In the genomic region with DNA sequence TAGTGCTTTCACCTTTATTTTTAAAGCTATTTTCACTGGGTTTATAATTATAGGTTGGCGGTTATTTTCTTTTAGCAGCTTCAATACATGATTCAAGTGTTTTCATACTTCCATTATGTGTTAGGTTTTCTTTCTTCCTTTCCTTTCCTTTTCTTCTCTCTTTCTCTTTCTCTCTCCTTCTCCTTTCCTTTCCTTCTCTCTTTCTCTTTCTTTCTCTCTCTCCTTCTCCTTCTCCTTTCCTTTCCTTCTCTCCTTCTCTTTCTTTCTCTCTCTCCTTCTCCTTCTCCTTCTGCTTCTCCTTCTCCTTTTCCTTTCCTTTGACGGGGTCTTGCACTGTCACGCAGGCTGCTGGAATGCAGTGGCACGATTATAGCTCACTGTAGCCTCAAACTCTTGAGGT, we compare ENCODE assay signal across 27 cellular contexts.
"Had no signal": no experiment of that assay in that cellular context is flagged by ENCODE, and none has a peak within 500 bp of the region (broad histone marks: within the 10 kb centered on the region; RNA-seq: fewer than 3 reads in every experiment).

No MANE protein-coding gene starts in this region.

- FAIRE-seq: endometrium, islet of Langerhans, keratinocyte had no signal

- H3K27me3 ChIP-seq: colonic mucosa, esophagus squamous epithelium, gastrocnemius medialis, heart right ventricle, left lung had no signal

- ATAC-seq: effector memory CD8-positive, alpha-beta T cell; esophagus mucosa; gastrocnemius medialis; heart right ventricle; left cardiac atrium; left lung; left ventricle myocardium superior; lower lobe of right lung; mucosa of descending colon had no signal

- DNase-seq: colonic mucosa; cortex of kidney; effector CD8-positive, alpha-beta T cell; effector memory CD8-positive, alpha-beta T cell; endodermal cell; erythroblast; esophagus squamous epithelium; foreskin fibroblast; foreskin melanocyte; gastrocnemius medialis; glutamatergic neuron; head of caudate nucleus; heart right ventricle; hippocampal formation; left cardiac atrium; left lung; left ventricle myocardium superior; lower lobe of right lung; mesenchymal stem cell; mucosa of descending colon had no signal

- H3K9me3 Mint-ChIP-seq: dendritic cell treated with granulocyte-macrophage colony-stimulating factor and Interleukin-4, amounts not matched to agents 40 ng/mL and 50 ng/mL, for 4 days; effector memory CD8-positive, alpha-beta T cell; endodermal cell; mesothelial cell of epicardium had no signal

- H3K27ac Mint-ChIP-seq: dendritic cell treated with granulocyte-macrophage colony-stimulating factor and Interleukin-4, amounts not matched to agents 40 ng/mL and 50 ng/mL, for 4 days; effector memory CD8-positive, alpha-beta T cell; endodermal cell; mesothelial cell of epicardium had no signal

- H3K36me3 ChIP-seq: colonic mucosa, esophagus squamous epithelium, gastrocnemius medialis, heart right ventricle, left lung, lower lobe of right lung had no signal

- H3K4me3 ChIP-seq: colonic mucosa, esophagus squamous epithelium, gastrocnemius medialis, heart right ventricle, left lung, lower lobe of right lung, mucosa of descending colon had no signal

- H3K4me3 Mint-ChIP-seq: dendritic cell treated with granulocyte-macrophage colony-stimulating factor and Interleukin-4, amounts not matched to agents 40 ng/mL and 50 ng/mL, for 4 days; effector memory CD8-positive, alpha-beta T cell; endodermal cell; mesothelial cell of epicardium had no signal

- H3K9me3 ChIP-seq: colonic mucosa, esophagus squamous epithelium, gastrocnemius medialis, heart right ventricle, left lung, lower lobe of right lung, mucosa of descending colon had no signal

- H3K27ac ChIP-seq: colonic mucosa, epithelial cell of prostate, esophagus squamous epithelium, gastrocnemius medialis, heart right ventricle, left lung, lower lobe of right lung had no signal

- H3K4me1 Mint-ChIP-seq: mesothelial cell of epicardium had no signal

- H3K27me3 Mint-ChIP-seq: dendritic cell treated with granulocyte-macrophage colony-stimulating factor and Interleukin-4, amounts not matched to agents 40 ng/mL and 50 ng/mL, for 4 days; effector memory CD8-positive, alpha-beta T cell had no signal

- H3K4me1 ChIP-seq: colonic mucosa, esophagus squamous epithelium, left lung, lower lobe of right lung had no signal
